Comparison of ENCODE assay signal across 14 cellular contexts in genomic region chrX:83416273-83416672, GRCh38.
DNase-seq lines count a peak whose midpoint lies in the region; ATAC-seq and TF ChIP-seq lines count a peak whose summit lies in the region.
"Had no signal": no experiment of that assay in that cellular context is flagged by ENCODE, and none has a peak within 500 bp of the region (broad histone marks: within the 10 kb centered on the region; RNA-seq: fewer than 3 reads in every experiment).

No MANE protein-coding gene starts in this region.

- intact Hi-C loops in CD4-positive, alpha-beta T cell (cut with DNase I, micrococcal nuclease) = no loop called here

- 0 to 2% methylated on average over 2 of the region's 2 CpGs for WGBS in GM23248 (ENCODE audit: low coverage in 1 of 2, low lambda C conversion rate in 2 of 2, missing lambda C conversion rate in 2 of 2), 2 experiments

- H3K9ac ChIP-seq in GM23248 = no peak overlapping the region

- H3K9me3 ChIP-seq in GM23248 (ENCODE audit: low read depth) = no peaks in the 10 kb centered on the region
- H3K9me3 ChIP-seq in CD4-positive, alpha-beta T cell (ENCODE audit: control insufficient read depth, low read length) = no peaks in the 10 kb centered on the region

- POLR2A ChIA-PET in CD4-positive, alpha-beta T cell (lab: Charles Lee) = no interaction called here

- no peak overlapping the region for H3K4me2 ChIP-seq in GM23248 (ENCODE audit: unreplicated experiment)

- CTCF ChIA-PET in CD4-positive, alpha-beta T cell (lab: Charles Lee) = no interaction called here

- H3K4me1 Mint-ChIP-seq in glutamatergic neuron (ENCODE audit: low read depth, unreplicated experiment) = no peaks in the 10 kb centered on the region
- H3K4me1 Mint-ChIP-seq in activated naive CD8-positive, alpha-beta T cell treated with anti-CD3 and anti-CD28 coated beads for 36 hours = no peaks in the 10 kb centered on the region
- H3K4me1 Mint-ChIP-seq in CD4-positive, alpha-beta T cell (ENCODE audit: low read depth) = no peaks in the 10 kb centered on the region

- H3K79me2 ChIP-seq in GM23248 (ENCODE audit: insufficient read depth) = no peaks in the 10 kb centered on the region

- H2AFZ ChIP-seq in GM23248 = no peak overlapping the region

- TF ChIP-seq CTCF in C4-2B (conservative IDR thresholded peaks at IDR 0.05) (peak; percentile 63), glutamatergic neuron (IDR thresholded peaks at IDR 0.05; ENCODE audit: partially characterized antibody, unreplicated experiment) (peak; percentile 50)
- no peak for TF ChIP-seq CTCF in CD4-positive, alpha-beta T cell (IDR thresholded peaks at IDR 0.05)

- H3K27me3 Mint-ChIP-seq in glutamatergic neuron (ENCODE audit: unreplicated experiment) = no peaks in the 10 kb centered on the region
- H3K27me3 Mint-ChIP-seq in activated naive CD8-positive, alpha-beta T cell treated with anti-CD3 and anti-CD28 coated beads for 36 hours = no peaks in the 10 kb centered on the region
- no peaks in the 10 kb centered on the region for H3K27me3 Mint-ChIP-seq in CD4-positive, alpha-beta T cell

- no peak overlapping the region for H3K4me3 Mint-ChIP-seq in glutamatergic neuron (ENCODE audit: unreplicated experiment)
- no peak overlapping the region for H3K4me3 Mint-ChIP-seq in activated naive CD8-positive, alpha-beta T cell treated with anti-CD3 and anti-CD28 coated beads for 36 hours
- H3K4me3 Mint-ChIP-seq in CD4-positive, alpha-beta T cell = no peak overlapping the region
- H3K4me3 Mint-ChIP-seq: T-helper 1 cell treated with Interleukin-12 subunit alpha and Interleukin-12 subunit beta and Interleukin-4 antibody, amounts not matched to agents 30 μg/mL and 1 μg/mL, for 36 hours had no signal

- H3K9me3 Mint-ChIP-seq in glutamatergic neuron (ENCODE audit: unreplicated experiment) = no peaks in the 10 kb centered on the region
- H3K9me3 Mint-ChIP-seq in activated naive CD8-positive, alpha-beta T cell treated with anti-CD3 and anti-CD28 coated beads for 36 hours = no peaks in the 10 kb centered on the region
- H3K9me3 Mint-ChIP-seq in CD4-positive, alpha-beta T cell = no peaks in the 10 kb centered on the region
- H3K9me3 Mint-ChIP-seq: T-helper 1 cell treated with Interleukin-12 subunit alpha and Interleukin-12 subunit beta and Interleukin-4 antibody, amounts not matched to agents 30 μg/mL and 1 μg/mL, for 36 hours had no signal

- H4K20me1 ChIP-seq in GM23248 (ENCODE audit: insufficient read depth) = no peaks in the 10 kb centered on the region

- H3F3A ChIP-seq in GM23248 (ENCODE audit: insufficient read depth) = no peaks in the 10 kb centered on the region

- no peak for ATAC-seq in CD4-positive, alpha-beta T cell (ENCODE audit: poor library complexity)

- no peaks in the 10 kb centered on the region for H3K9me2 ChIP-seq in GM23248 (ENCODE audit: insufficient read depth)

- H3K27ac Mint-ChIP-seq in glutamatergic neuron (ENCODE audit: unreplicated experiment) = no peak overlapping the region
- no peak overlapping the region for H3K27ac Mint-ChIP-seq in activated naive CD8-positive, alpha-beta T cell treated with anti-CD3 and anti-CD28 coated beads for 36 hours
- no peak overlapping the region for H3K27ac Mint-ChIP-seq in CD4-positive, alpha-beta T cell
- H3K27ac Mint-ChIP-seq: T-helper 1 cell treated with Interleukin-12 subunit alpha and Interleukin-12 subunit beta and Interleukin-4 antibody, amounts not matched to agents 30 μg/mL and 1 μg/mL, for 36 hours had no signal

- H3K27me3 ChIP-seq in GM23248 (replicated peaks; ENCODE audit: insufficient read depth) = no peaks in the 10 kb centered on the region
- H3K27me3 ChIP-seq in CD4-positive, alpha-beta T cell (ENCODE audit: control insufficient read depth, insufficient read depth, low read length) = no peaks in the 10 kb centered on the region
- H3K27me3 ChIP-seq: cardiac muscle cell had no signal

- no peaks in the 10 kb centered on the region for H3K36me3 ChIP-seq in GM23248 (ENCODE audit: low read depth)
- H3K36me3 ChIP-seq: cardiac muscle cell had no signal

- in situ Hi-C loops in GM23248 (cut with MboI) = no loop called here

- no peak overlapping the region for H3K4me3 ChIP-seq in GM23248
- H3K4me3 ChIP-seq: cardiac muscle cell had no signal

- H3K36me3 Mint-ChIP-seq in glutamatergic neuron (ENCODE audit: unreplicated experiment) = no peaks in the 10 kb centered on the region
- no peaks in the 10 kb centered on the region for H3K36me3 Mint-ChIP-seq in activated naive CD8-positive, alpha-beta T cell treated with anti-CD3 and anti-CD28 coated beads for 36 hours
- no peaks in the 10 kb centered on the region for H3K36me3 Mint-ChIP-seq in CD4-positive, alpha-beta T cell (ENCODE audit: low read depth)

- DNase-seq in GM23248 = peak; percentile 6
- DNase-seq in OCI-M1 (lab: John Stamatoyannopoulos, UW) = peak; percentile 47
- no peak for DNase-seq in glutamatergic neuron
- no peak for DNase-seq in HPDE6-E6E7 (ENCODE audit: extremely low spot score)
- DNase-seq in activated naive CD8-positive, alpha-beta T cell treated with anti-CD3 and anti-CD28 coated beads for 36 hours = no peak
- no peak for DNase-seq in CD4-positive, alpha-beta T cell
- no peak for DNase-seq in 8988T
- DNase-seq: activated CD8-positive, alpha-beta memory T cell treated with anti-CD3 and anti-CD28 coated beads, Interleukin-2, amount 50 U/mL, for 48 hours; GOT3; NCI-H2081; stimulated activated CD4-positive, alpha-beta T cell treated with anti-CD3 and anti-CD28 coated beads, Interleukin-12 subunit alpha, Interleukin-12 subunit beta, amount 100 ng/mL, for 4 hours had no signal

- H3K4me1 ChIP-seq in GM23248 (ENCODE audit: insufficient read depth) = no peaks in the 10 kb centered on the region

- no peak overlapping the region for H3K27ac ChIP-seq in C4-2B
- no peak overlapping the region for H3K27ac ChIP-seq in GM23248
- H3K27ac ChIP-seq in CD4-positive, alpha-beta T cell (ENCODE audit: low read depth, low read length) = no peak overlapping the region
- H3K27ac ChIP-seq: cardiac muscle cell had no signal

Comparison
In these comparisons a context has a peak if more than half of its experiments do, and no peak if none do; other contexts are left out.
1. DNase-seq: peak in GM23248 (single experiment) and OCI-M1 (single experiment); none in glutamatergic neuron (single experiment), HPDE6-E6E7 (single experiment), activated naive CD8-positive, alpha-beta T cell treated with anti-CD3 and anti-CD28 coated beads for 36 hours (single experiment), CD4-positive, alpha-beta T cell (0 of 10) and 8988T (single experiment).